ENCODE assay signal across 9 cellular contexts in genomic region chr11:111734383-111735261, GRCh38. TPM values are rescaled to one million over a fixed set of nuclear protein-coding genes. Genes with fewer than 3 reads are reported as not detected.
DNase-seq lines count a peak whose midpoint lies in the region; TF ChIP-seq lines count a peak whose summit lies in the region.
"Had no signal": no experiment of that assay in that cellular context is flagged by ENCODE, and none has a peak within 500 bp of the region (broad histone marks: within the 10 kb centered on the region; RNA-seq: fewer than 3 reads in every experiment).

No MANE protein-coding gene starts in this region.

- no peaks in the 10 kb centered on the region for H4K20me1 ChIP-seq in BLaER1

- H3K27me3 Mint-ChIP-seq in progenitor cell of endocrine pancreas: no peaks in the 10 kb centered on the region
- H3K27me3 Mint-ChIP-seq: activated naive CD8-positive, alpha-beta T cell had no signal

- H3K4me3 Mint-ChIP-seq in progenitor cell of endocrine pancreas (ENCODE audit: low read depth): no peak overlapping the region
- H3K4me3 Mint-ChIP-seq: activated naive CD8-positive, alpha-beta T cell had no signal

- no peak overlapping the region for H3K9ac ChIP-seq in BLaER1

- H3K27ac ChIP-seq in BLaER1: peak overlapping the region; percentile 6; the same call in 1 of the 2 replicates
- H3K27ac ChIP-seq in SJCRH30: peak overlapping the region; percentile 80

- peak overlapping the region; percentile 95 for H3K27ac Mint-ChIP-seq in progenitor cell of endocrine pancreas
- H3K27ac Mint-ChIP-seq: activated naive CD8-positive, alpha-beta T cell had no signal

- H3K4me3 ChIP-seq in BLaER1 (no peak overlapping the region), SJCRH30 (peak overlapping the region; percentile 47)

- peak overlapping the region; percentile 23; the same call in 1 of the 2 replicates for H3K4me2 ChIP-seq in BLaER1

- H3K9me3 ChIP-seq in BLaER1 (no peaks in the 10 kb centered on the region), SJCRH30 (replicated peaks) (no peaks in the 10 kb centered on the region)

- H3K9me3 Mint-ChIP-seq in progenitor cell of endocrine pancreas (ENCODE audit: low read depth): no peaks in the 10 kb centered on the region

- H3K4me1 Mint-ChIP-seq in progenitor cell of endocrine pancreas (ENCODE audit: low read depth): peaks cover 35% of the 10 kb centered on the region

- no peak for DNase-seq in SJCRH30
- peak; percentile 30 for DNase-seq in fibroblast of gingiva (ENCODE audit: low read depth)
- DNase-seq in progenitor cell of endocrine pancreas (ENCODE audit: low spot score, unreplicated experiment): no peak
- DNase-seq in SKM-1 (lab: John Stamatoyannopoulos, UW; ENCODE audit: unreplicated experiment): no peak
- DNase-seq in COR-L47 (lab: John Stamatoyannopoulos, UW): no peak
- DNase-seq in NCI-H1417 treated with DMSO at 0.1 percent for 48 hours (lab: John Stamatoyannopoulos, UW): no peak
- no peak for DNase-seq in iPS-NIHi7 (ENCODE audit: extremely low spot score)

- peaks cover 48% of the 10 kb centered on the region for H3K36me3 ChIP-seq in BLaER1
- H3K36me3 ChIP-seq in SJCRH30: no peaks in the 10 kb centered on the region

- TF ChIP-seq CTCF in progenitor cell of endocrine pancreas (IDR thresholded peaks at IDR 0.05; ENCODE audit: unreplicated experiment): no peak

- H3K36me3 Mint-ChIP-seq in progenitor cell of endocrine pancreas (ENCODE audit: insufficient read depth): peaks cover 5% of the 10 kb centered on the region
- H3K36me3 Mint-ChIP-seq: activated naive CD8-positive, alpha-beta T cell had no signal

- H3K4me1 ChIP-seq in BLaER1 (peaks cover 19% of the 10 kb centered on the region; the same call in 1 of the 2 replicates), SJCRH30 (peaks cover 39% of the 10 kb centered on the region)

- H3K27me3 ChIP-seq in BLaER1 (no peaks in the 10 kb centered on the region), SJCRH30 (no peaks in the 10 kb centered on the region)

RNA-seq across cellular contexts. Expression of gene PPP2R1B, which starts 31.6 kb away (rescaled TPM):
- total RNA-seq in SJCRH30 (2014; rRNA removed; shearing (Covaris generic)): 29.8 and 35.4 TPM in 2 replicates
- 91.7 and 92.6 TPM in 2 replicates for total RNA-seq in progenitor cell of endocrine pancreas
